37 cellular contexts compared by ENCODE assay signal in the genomic region with DNA sequence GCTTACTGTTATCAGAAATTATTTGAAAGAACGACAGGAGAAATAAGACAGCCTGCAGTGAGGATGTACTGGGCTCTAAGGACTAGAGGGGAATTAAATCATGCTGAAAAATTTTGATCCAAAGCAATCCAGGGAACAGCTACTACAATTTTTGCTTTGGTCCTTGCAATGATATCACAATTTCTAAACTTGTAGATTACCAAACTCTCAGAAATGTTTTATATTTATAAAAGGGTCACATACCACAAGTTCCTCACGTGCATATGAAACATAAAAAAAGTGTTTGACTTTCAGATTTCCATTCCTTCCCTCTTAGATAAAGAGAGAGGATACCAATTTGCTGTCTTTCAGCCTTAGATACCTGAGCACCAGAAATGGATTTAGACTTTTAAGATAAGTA.
"Had no signal": no experiment of that assay in that cellular context is flagged by ENCODE, and none has a peak within 500 bp of the region (broad histone marks: within the 10 kb centered on the region; RNA-seq: fewer than 3 reads in every experiment).

No MANE protein-coding gene starts in this region.

- H3K4me3 Mint-ChIP-seq: activated B cell treated with CpG ODN at 0.5 μM for 24 hours; activated CD4-positive, alpha-beta memory T cell treated with anti-CD3 and anti-CD28 coated beads for 36 hours; activated naive CD4-positive, alpha-beta T cell treated with anti-CD3 and anti-CD28 coated beads for 36 hours; activated naive CD8-positive, alpha-beta T cell; activated naive CD8-positive, alpha-beta T cell treated with anti-CD3 and anti-CD28 coated beads, Interleukin-2, amount 50 U/mL, for 24 hours; activated T-cell treated with anti-CD3 and anti-CD28 coated beads, Interleukin-2, amount 50 U/mL, for 4 hours; activated T-helper 1 cell treated with anti-CD3 and anti-CD28 coated beads, Interleukin-12 subunit alpha, Interleukin-12 subunit beta, Interleukin-2, Interleukin-4 antibody, amounts not matched to agents 30 ng/mL and 10 ng/mL and 1 ng/mL, durations not matched to agents 14 hours and 24 hours and 36 hours; central memory CD8-positive, alpha-beta T cell; T-helper 1 cell treated with Interleukin-12 subunit alpha and Interleukin-12 subunit beta and Interleukin-4 antibody, amounts not matched to agents 30 μg/mL and 1 μg/mL, for 36 hours; T-helper 2 cell treated with Interferon-gamma antibody and Interleukin-4, amounts not matched to agents 5 μg/mL and 100 μg/mL, for 36 hours had no signal

- H3K36me3 ChIP-seq: Peyer's patch, SJSA1 had no signal

- H3K9me3 ChIP-seq: Peyer's patch, SJSA1, SK-N-SH had no signal

- H3K27ac ChIP-seq: cardiac muscle cell, Peyer's patch, SJSA1 had no signal

- H3K4me1 Mint-ChIP-seq: activated naive CD8-positive, alpha-beta T cell treated with anti-CD3 and anti-CD28 coated beads, Interleukin-2, amount 50 U/mL, for 24 hours had no signal

- H3K4me3 ChIP-seq: cardiac muscle cell, Peyer's patch, SJSA1 had no signal

- ATAC-seq: activated naive CD8-positive, alpha-beta T cell treated with anti-CD3 and anti-CD28 coated beads, Interleukin-2, amount 50 U/mL, for 24 hours; activated T-cell treated with anti-CD3 and anti-CD28 coated beads, Interleukin-2, amount 50 U/mL, for 4 hours; PC-3 had no signal

- H3K9me3 Mint-ChIP-seq: activated B cell treated with CpG ODN at 0.5 μM for 24 hours; activated CD4-positive, alpha-beta memory T cell treated with anti-CD3 and anti-CD28 coated beads for 36 hours; activated naive CD4-positive, alpha-beta T cell treated with anti-CD3 and anti-CD28 coated beads for 36 hours; activated naive CD8-positive, alpha-beta T cell treated with anti-CD3 and anti-CD28 coated beads, Interleukin-2, amount 50 U/mL, for 24 hours; activated T-cell treated with anti-CD3 and anti-CD28 coated beads, Interleukin-2, amount 50 U/mL, for 4 hours; activated T-helper 1 cell treated with anti-CD3 and anti-CD28 coated beads, Interleukin-12 subunit alpha, Interleukin-12 subunit beta, Interleukin-2, Interleukin-4 antibody, amounts not matched to agents 30 ng/mL and 10 ng/mL and 1 ng/mL, durations not matched to agents 14 hours and 24 hours and 36 hours; central memory CD8-positive, alpha-beta T cell; T-helper 1 cell treated with Interleukin-12 subunit alpha and Interleukin-12 subunit beta and Interleukin-4 antibody, amounts not matched to agents 30 μg/mL and 1 μg/mL, for 36 hours; T-helper 2 cell treated with Interferon-gamma antibody and Interleukin-4, amounts not matched to agents 5 μg/mL and 100 μg/mL, for 36 hours had no signal

- H3K4me1 ChIP-seq: Peyer's patch, SJSA1 had no signal

- DNase-seq: activated B cell treated with CpG ODN at 0.5 μM for 24 hours; activated CD4-positive, alpha-beta memory T cell treated with anti-CD3 and anti-CD28 coated beads for 36 hours; activated CD4-positive, alpha-beta T cell treated with anti-CD3 and anti-CD28 coated beads for 4 hours; activated CD4-positive, alpha-beta T cell treated with anti-CD3 and anti-CD28 coated beads, Interleukin-2, amount 50 U/mL, for 1 hour; activated CD4-positive, CD25-positive, alpha-beta regulatory T cell treated with anti-CD3 and anti-CD28 coated beads, Interleukin-2, amount 50 U/mL, for 72 hours; activated CD8-positive, alpha-beta memory T cell treated with anti-CD3 and anti-CD28 coated beads, Interleukin-2, amount 50 U/mL, for 4 hours; activated gamma-delta T cell treated with Interleukin-2 at 50 U/mL for 16 hours; activated naive CD4-positive, alpha-beta T cell treated with anti-CD3 and anti-CD28 coated beads for 36 hours; activated naive CD8-positive, alpha-beta T cell treated with anti-CD3 and anti-CD28 coated beads, Interleukin-2, amount 50 U/mL, for 24 hours; activated T-cell treated with anti-CD3 and anti-CD28 coated beads for 4 hours; activated T-cell treated with anti-CD3 and anti-CD28 coated beads, Interleukin-2, amount 50 U/mL, for 4 hours; amniotic stem cell; aorta; MM.1S; NCI-H1092 treated with DMSO at 0.1 percent for 48 hours; NCI-H1417; NCI-H146; NCI-H187; NCI-H2029 treated with DMSO at 0.1 percent for 48 hours; NCI-H2107; NCI-H2171; NCI-H510A; NCI-H526; NCI-H748 treated with DMSO at 0.1 percent for 48 hours; NK-92 treated with Interleukin-12 subunit alpha and Interleukin-12 subunit beta, amount 100 ng/mL, for 24 hours; PC-3; Peyer's patch; RPMI8226; SHP77 treated with DMSO at 0.1 percent for 48 hours; SK-N-SH had no signal

- H3K27me3 Mint-ChIP-seq: activated B cell treated with CpG ODN at 0.5 μM for 24 hours; activated CD4-positive, alpha-beta memory T cell treated with anti-CD3 and anti-CD28 coated beads for 36 hours; activated naive CD8-positive, alpha-beta T cell; activated naive CD8-positive, alpha-beta T cell treated with anti-CD3 and anti-CD28 coated beads, Interleukin-2, amount 50 U/mL, for 24 hours; central memory CD8-positive, alpha-beta T cell had no signal

- H3K27ac Mint-ChIP-seq: activated B cell treated with CpG ODN at 0.5 μM for 24 hours; activated CD4-positive, alpha-beta memory T cell treated with anti-CD3 and anti-CD28 coated beads for 36 hours; activated naive CD4-positive, alpha-beta T cell treated with anti-CD3 and anti-CD28 coated beads for 36 hours; activated naive CD8-positive, alpha-beta T cell; activated naive CD8-positive, alpha-beta T cell treated with anti-CD3 and anti-CD28 coated beads, Interleukin-2, amount 50 U/mL, for 24 hours; activated T-helper 1 cell treated with anti-CD3 and anti-CD28 coated beads, Interleukin-12 subunit alpha, Interleukin-12 subunit beta, Interleukin-2, Interleukin-4 antibody, amounts not matched to agents 30 ng/mL and 10 ng/mL and 1 ng/mL, durations not matched to agents 14 hours and 24 hours and 36 hours; T-helper 1 cell treated with Interleukin-12 subunit alpha and Interleukin-12 subunit beta and Interleukin-4 antibody, amounts not matched to agents 30 μg/mL and 1 μg/mL, for 36 hours; T-helper 2 cell treated with Interferon-gamma antibody and Interleukin-4, amounts not matched to agents 5 μg/mL and 100 μg/mL, for 36 hours had no signal

- H3K27me3 ChIP-seq: cardiac muscle cell, Peyer's patch, SJSA1 had no signal
